Comparison of ENCODE assay signal across 9 cellular contexts in the genomic region with DNA sequence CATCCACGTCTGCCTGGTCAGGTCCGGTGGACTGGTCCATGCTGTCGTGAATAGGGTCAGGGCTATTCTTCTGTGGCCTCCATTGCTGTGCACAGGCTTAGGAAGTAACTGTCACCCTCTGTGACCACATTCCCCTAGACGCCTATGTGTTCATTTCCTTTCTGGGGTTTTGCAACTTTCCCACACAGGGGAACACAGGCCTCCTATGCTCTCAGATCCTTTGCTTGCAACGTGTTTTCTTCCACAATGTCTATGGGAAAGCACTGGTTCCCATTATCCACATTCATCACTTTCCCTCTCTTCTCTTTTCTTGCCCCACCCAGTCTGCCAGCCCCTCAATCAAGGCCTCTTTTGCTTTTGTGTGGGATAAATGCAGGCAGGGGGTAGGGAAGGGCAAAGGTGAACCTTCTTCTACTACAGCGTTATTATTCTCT. TPM values are rescaled to one million over a fixed set of nuclear protein-coding genes. Genes with fewer than 3 reads are reported as not detected.
DNase-seq lines count a peak whose midpoint lies in the region; ATAC-seq, FAIRE-seq and TF ChIP-seq lines count a peak whose summit lies in the region.
"Had no signal": no experiment of that assay in that cellular context is flagged by ENCODE, and none has a peak within 500 bp of the region (broad histone marks: within the 10 kb centered on the region; RNA-seq: fewer than 3 reads in every experiment).

No MANE protein-coding gene starts in this region.

- H2AFZ ChIP-seq in Loucy (ENCODE audit: low read length): peak overlapping the region; percentile 91

- POLR2A ChIA-PET in RWPE1 (lab: Yijun Ruan, JAX; ENCODE audit: low non-redundant PET): no interaction called here

- H3K9ac ChIP-seq in Loucy (ENCODE audit: low read depth, low read length, poor library complexity, severe bottlenecking): peak overlapping the region; percentile 55

- 65% methylated on average over 6 of the region's 6 CpGs for WGBS in esophagus muscularis mucosa

- DNase-seq in GM12892 (ENCODE audit: insufficient read length) (peak; percentile 37), lower lobe of right lung (no peak), esophagus muscularis mucosa (ENCODE audit: extremely low spot score) (no peak), RWPE1 (ENCODE audit: low spot score) (no peak), H4 (ENCODE audit: low spot score) (no peak), HUDEP-2 (lab: John Stamatoyannopoulos, UW; ENCODE audit: unreplicated experiment in 76 of 76) (no peak)
- DNase-seq: stimulated activated CD4-positive, alpha-beta T cell treated with anti-CD3 and anti-CD28 coated beads, Interleukin-12 subunit alpha, Interleukin-12 subunit beta, amount 100 ng/mL, for 4 hours had no signal

- H3K27me3 ChIP-seq in Loucy (ENCODE audit: insufficient read depth, low read length, poor library complexity, severe bottlenecking) (no peaks in the 10 kb centered on the region), lower lobe of right lung (ENCODE audit: low read depth) (no peaks in the 10 kb centered on the region), esophagus muscularis mucosa (peaks cover 0 to 10% (median 0%) of the 10 kb centered on the region in 4 donors)

- TF ChIP-seq CTCF in Loucy (conservative IDR thresholded peaks at IDR 0.05; ENCODE audit: low read length) (no peak), lower lobe of right lung (IDR thresholded peaks at IDR 0.05) (no peak), esophagus muscularis mucosa (IDR thresholded peaks at IDR 0.05) (no peak), RWPE1 (conservative IDR thresholded peaks at IDR 0.05; ENCODE audit: low read depth) (no peak)

- FAIRE-seq in GM12892 (lab: Jason Lieb, UNC): peak; percentile 92

- no peaks in the 10 kb centered on the region for H3K9me2 ChIP-seq in Loucy (replicated peaks; ENCODE audit: low read depth, low read length)

- H3K36me3 ChIP-seq in Loucy (ENCODE audit: insufficient read depth, low read length) (no peaks in the 10 kb centered on the region), lower lobe of right lung (no peaks in the 10 kb centered on the region), esophagus muscularis mucosa (no peaks in the 10 kb centered on the region)

- H3K9me3 ChIP-seq in Loucy (ENCODE audit: insufficient read depth, low read depth, low read length) (no peaks in the 10 kb centered on the region), lower lobe of right lung (no peaks in the 10 kb centered on the region), esophagus muscularis mucosa (no peaks in the 10 kb centered on the region)

- no peaks in the 10 kb centered on the region for H3K79me2 ChIP-seq in Loucy (ENCODE audit: insufficient read depth, low read length)

- H4K20me1 ChIP-seq in Loucy (ENCODE audit: insufficient read depth, low read length, poor library complexity, severe bottlenecking): no peaks in the 10 kb centered on the region

- ATAC-seq in GM21423 (IDR thresholded peaks at IDR 0.05; ENCODE audit: unreplicated experiment) (peak; percentile 46), lower lobe of right lung (peak; percentile 78 to 91)

- H3K4me3 ChIP-seq in Loucy (ENCODE audit: low read length, poor library complexity, severe bottlenecking) (peak overlapping the region; percentile 65), lower lobe of right lung (no peak overlapping the region), esophagus muscularis mucosa (no peak overlapping the region)

- no peaks in the 10 kb centered on the region for H3F3A ChIP-seq in Loucy (ENCODE audit: low read depth)

- intact Hi-C loops in lower lobe of right lung (cut with DNase I) (no loop called here), esophagus muscularis mucosa (cut with DNase I) (no loop called here)

- no peak for TF ChIP-seq EP300 in esophagus muscularis mucosa (IDR thresholded peaks at IDR 0.05)

- peak overlapping the region; percentile 75 for H3K4me2 ChIP-seq in Loucy (ENCODE audit: low read depth, low read length, poor library complexity, severe bottlenecking)

- TF ChIP-seq POLR2A in GM12892 (IDR thresholded peaks at IDR 0.05; ENCODE audit: low read depth, low read length) (peak; percentile 60), esophagus muscularis mucosa (IDR thresholded peaks at IDR 0.05; ENCODE audit: low read depth) (no peak)

- H3K27ac ChIP-seq in lower lobe of right lung: no peak overlapping the region
- H3K27ac ChIP-seq in esophagus muscularis mucosa (replicated peaks in 1 of 4): no peak overlapping the region
- no peak overlapping the region for H3K27ac ChIP-seq in RWPE1

- CTCF ChIA-PET in RWPE1 (lab: Yijun Ruan, JAX): no interaction called here

- H3K4me1 ChIP-seq in Loucy (ENCODE audit: insufficient read depth, low read length, poor library complexity, severe bottlenecking) (peaks cover 22% of the 10 kb centered on the region), lower lobe of right lung (no peaks in the 10 kb centered on the region), esophagus muscularis mucosa (no peaks in the 10 kb centered on the region)

RNA-seq across cellular contexts. Expression of a gene that starts 43.2 kb away (rescaled TPM):
- 46.4 TPM for polyA plus RNA-seq in GM12892 (2012; ENCODE audit: missing spikeins)
- total RNA-seq in lower lobe of right lung: 53.1 TPM
- 10 to 100 TPM; 48.4 to 68.2 (median 56.0) TPM for total RNA-seq in esophagus muscularis mucosa
- total RNA-seq in H4 (2014; rRNA removed; shearing (Covaris generic)): 81.2 and 84.7 TPM in 2 replicates
